In the genomic region with DNA sequence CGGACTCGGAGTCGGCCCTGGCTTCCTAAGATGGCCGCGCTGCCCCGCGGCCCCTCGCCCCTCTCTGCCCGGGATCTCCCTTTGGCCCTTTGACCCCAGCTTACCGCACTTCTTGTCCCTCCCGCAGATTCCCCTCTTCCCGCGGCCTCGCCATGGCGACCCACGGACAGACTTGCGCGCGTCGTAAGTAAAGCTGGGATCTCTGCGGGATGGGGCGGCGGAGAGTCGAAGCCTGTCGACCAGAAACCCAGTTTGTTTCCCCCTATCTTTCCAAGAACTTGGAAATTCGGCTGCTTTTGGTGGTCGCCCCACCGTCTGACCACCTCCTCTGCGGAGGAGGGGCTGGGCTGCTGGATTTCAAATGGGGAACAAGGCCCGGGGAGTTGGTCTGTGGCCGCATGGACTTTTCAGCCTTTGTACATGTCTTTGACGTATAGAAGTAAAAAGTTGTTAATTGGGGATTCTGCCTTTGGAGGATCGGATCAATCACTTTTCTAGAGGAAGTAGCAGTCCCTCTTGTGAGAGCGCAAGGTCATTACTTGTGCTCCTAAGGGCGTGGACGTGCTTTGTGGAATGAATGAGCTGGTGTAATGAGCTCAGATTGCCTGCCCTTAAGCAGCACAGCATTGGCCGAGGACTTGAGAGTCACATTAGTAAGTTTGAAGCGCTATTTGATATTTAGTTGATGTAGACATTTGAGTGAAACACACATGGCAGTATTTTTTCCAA, we compare ENCODE assay signal across 8 cellular contexts. TPM values are rescaled to one million over a fixed set of nuclear protein-coding genes. Genes with fewer than 3 reads are reported as not detected.
DNase-seq lines count a peak whose midpoint lies in the region; ATAC-seq and TF ChIP-seq lines count a peak whose summit lies in the region.

No MANE protein-coding gene starts in this region.

- no peak for TF ChIP-seq RAD21 in neural cell (conservative IDR thresholded peaks at IDR 0.05)

- no peak for ATAC-seq in GM19452 (IDR thresholded peaks at IDR 0.05; ENCODE audit: unreplicated experiment)

- H3K79me2 ChIP-seq in neural cell (replicated peaks; ENCODE audit: insufficient read depth, low read length): peaks cover 26% of the 10 kb centered on the region

- TF ChIP-seq POLR2A in esophagus muscularis mucosa (IDR thresholded peaks at IDR 0.05; ENCODE audit: low read depth): no peak

- H3K4me3 ChIP-seq in GM06990 (replicated peaks; ENCODE audit: low read depth, low read length) (peak overlapping the region; percentile 96), HUES6 (ENCODE audit: low read depth, low read length) (peak overlapping the region; percentile 76), esophagus muscularis mucosa (peak overlapping the region; percentile 74 to 99 (median 87)), neural cell (ENCODE audit: low read length) (peak overlapping the region; percentile 83)

- 2% methylated on average over 16 of the region's 38 CpGs for WGBS in esophagus muscularis mucosa

- no peaks in the 10 kb centered on the region for H3K27me3 ChIP-seq in GM06990 (replicated peaks; ENCODE audit: control insufficient read depth, insufficient read depth, low read length)
- H3K27me3 ChIP-seq in HUES6 (ENCODE audit: control insufficient read depth, insufficient read depth, low read length): no peaks in the 10 kb centered on the region
- H3K27me3 ChIP-seq in esophagus muscularis mucosa: no peaks in the 10 kb centered on the region
- no peaks in the 10 kb centered on the region for H3K27me3 ChIP-seq in neural cell (ENCODE audit: insufficient read depth, low read depth, low read length)

- H3K4me1 ChIP-seq in HUES6 (ENCODE audit: control insufficient read depth, insufficient read depth, low read length) (peaks cover 34% of the 10 kb centered on the region), esophagus muscularis mucosa (peaks cover 54 to 73% (median 70%) of the 10 kb centered on the region in 4 donors)

- no peaks in the 10 kb centered on the region for H3K9me3 ChIP-seq in HUES6 (ENCODE audit: control insufficient read depth, insufficient read depth, low read depth, low read length)
- H3K9me3 ChIP-seq in esophagus muscularis mucosa: no peaks in the 10 kb centered on the region
- H3K9me3 ChIP-seq in neural cell (ENCODE audit: low read length): no peaks in the 10 kb centered on the region

- TF ChIP-seq EP300 in esophagus muscularis mucosa (IDR thresholded peaks at IDR 0.05): no peak
- no peak for TF ChIP-seq EP300 in neural cell (conservative IDR thresholded peaks at IDR 0.05; ENCODE audit: poor library complexity, severe bottlenecking)

- TF ChIP-seq CTCF in GM06990 (IDR thresholded peaks at IDR 0.05; ENCODE audit: insufficient read depth, low read length, poor library complexity, severe bottlenecking) (no peak), esophagus muscularis mucosa (IDR thresholded peaks at IDR 0.05) (no peak), neural cell (IDR thresholded peaks at IDR 0.05; ENCODE audit: poor library complexity, severe bottlenecking) (peak; percentile 3)

- H3K9ac ChIP-seq in HUES6 (ENCODE audit: low read length) (peak overlapping the region; percentile 99), neural cell (ENCODE audit: low read length) (peak overlapping the region; percentile 97)

- DNase-seq in GM06990 (ENCODE audit: extremely low read depth, insufficient read length): no peak
- DNase-seq in activated CD4-positive, alpha-beta T cell treated with anti-CD3 and anti-CD28 coated beads, Interleukin-2, amount 50 U/mL, for 1 hour: peak; percentile 19
- no peak for DNase-seq in esophagus muscularis mucosa (ENCODE audit: extremely low spot score)
- DNase-seq in NCI-H1048 (lab: John Stamatoyannopoulos, UW): no peak
- DNase-seq in SK-N-DZ (ENCODE audit: low spot score): no peak

- peak overlapping the region; percentile 100 for H3K27ac ChIP-seq in HUES6 (ENCODE audit: low read depth, low read length)
- H3K27ac ChIP-seq in esophagus muscularis mucosa (replicated peaks in 1 of 4): peak overlapping the region; percentile 96 to 99 (median 98)
- peak overlapping the region; percentile 97 for H3K27ac ChIP-seq in neural cell (ENCODE audit: low read length)

- H3K4me2 ChIP-seq in neural cell (ENCODE audit: low read length): peak overlapping the region; percentile 93

- no peaks in the 10 kb centered on the region for H3K9me2 ChIP-seq in neural cell (ENCODE audit: insufficient read depth, low read length)

- intact Hi-C loops in esophagus muscularis mucosa (cut with DNase I): no loop called here

- H3K36me3 ChIP-seq in GM06990 (ENCODE audit: control insufficient read depth, insufficient read depth, low read length) (peaks cover 3% of the 10 kb centered on the region), HUES6 (ENCODE audit: control insufficient read depth, insufficient read depth, low read length) (peaks cover 46% of the 10 kb centered on the region), esophagus muscularis mucosa (peaks cover 26 to 44% (median 37%) of the 10 kb centered on the region in 4 donors), neural cell (ENCODE audit: insufficient read depth, low read length) (no peaks in the 10 kb centered on the region)

- H3F3A ChIP-seq in neural cell (ENCODE audit: insufficient read depth, low read length, poor library complexity, severe bottlenecking): no peaks in the 10 kb centered on the region

- no peaks in the 10 kb centered on the region for H4K20me1 ChIP-seq in neural cell (ENCODE audit: insufficient read depth)

- H2AFZ ChIP-seq in neural cell (ENCODE audit: low read depth, low read length): peak overlapping the region; percentile 63

TF ChIP-seq in neural cell, 6 proteins besides CTCF, POLR2A, EP300 and RAD21:
- TF ChIP-seq MXI1 (conservative IDR thresholded peaks at IDR 0.05; ENCODE audit: poor library complexity, severe bottlenecking): peak; percentile 46
- TF ChIP-seq POLR2AphosphoS5 (IDR thresholded peaks at IDR 0.05): peak; percentile 26
- TF ChIP-seq REST (IDR thresholded peaks at IDR 0.05; ENCODE audit: borderline replicate concordance): no peak
- no peak for TF ChIP-seq EZH2 (IDR thresholded peaks at IDR 0.05; ENCODE audit: borderline replicate concordance, insufficient read depth, low read length, poor library complexity, severe bottlenecking)
- no peak for TF ChIP-seq TAF1 (IDR thresholded peaks at IDR 0.05; ENCODE audit: low read depth)

RNA-seq across cellular contexts. Expression of gene VDAC2, which starts 0.6 kb away (rescaled TPM):
- total RNA-seq in esophagus muscularis mucosa: 100 to 1,000 TPM; 194 to 260 (median 234) TPM
- polyA plus RNA-seq in neural cell: 291 and 298 TPM in 2 replicates
- 156 TPM in 2 replicates for polyA minus RNA-seq in neural cell
- polyA plus RNA-seq in SK-N-DZ (2014; cell fraction: cytosol; rRNA removed): 283 and 329 TPM in 2 replicates
- 217 and 226 TPM in 2 replicates for polyA plus RNA-seq in SK-N-DZ (2014; cell fraction: nucleus; rRNA removed)

RNA-seq across cellular contexts. Expression of gene COMTD1, which starts 24.6 kb away (rescaled TPM):
- 10 to 100 TPM; 23.7 to 44.5 (median 28.1) TPM for total RNA-seq in esophagus muscularis mucosa
- 51.4 and 62.7 TPM in 2 replicates for polyA plus RNA-seq in neural cell
- 10.5 and 14.2 TPM in 2 replicates for polyA minus RNA-seq in neural cell
- polyA plus RNA-seq in SK-N-DZ (2014; cell fraction: cytosol; rRNA removed): 32.1 and 37.4 TPM in 2 replicates
- polyA plus RNA-seq in SK-N-DZ (2014; cell fraction: nucleus; rRNA removed): 116 and 123 TPM in 2 replicates
